ENCODE assay signal across 8 cellular contexts in genomic region chr18:45910405-45911023, GRCh38. TPM values are rescaled to one million over a fixed set of nuclear protein-coding genes. Genes with fewer than 3 reads are reported as not detected.
DNase-seq lines count a peak whose midpoint lies in the region; ATAC-seq and TF ChIP-seq lines count a peak whose summit lies in the region.

No MANE protein-coding gene starts in this region.

- no peak overlapping the region for H3K27ac Mint-ChIP-seq in CD4-positive, CD25-positive, alpha-beta regulatory T cell

- no peaks in the 10 kb centered on the region for H3K27me3 ChIP-seq in CD4-positive, CD25-positive, alpha-beta regulatory T cell (ENCODE audit: control insufficient read depth, insufficient read depth, low read length)
- no peaks in the 10 kb centered on the region for H3K27me3 ChIP-seq in body of pancreas

- H3K27ac ChIP-seq in CD4-positive, CD25-positive, alpha-beta regulatory T cell (ENCODE audit: insufficient read depth, low read length, poor library complexity, severe bottlenecking), result no peak overlapping the region
- no peak overlapping the region for H3K27ac ChIP-seq in body of pancreas

- no peak for TF ChIP-seq POLR2A in body of pancreas (IDR thresholded peaks at IDR 0.05)

- TF ChIP-seq CTCF in body of pancreas (IDR thresholded peaks at IDR 0.05), result peak; percentile 18 to 52 (median 46)

- H3K9me3 Mint-ChIP-seq in CD4-positive, CD25-positive, alpha-beta regulatory T cell, result peaks cover 0 to 2% (median 0%) of the 10 kb centered on the region in 7 donors

- H3K4me3 Mint-ChIP-seq in CD4-positive, CD25-positive, alpha-beta regulatory T cell, result no peak overlapping the region

- intact Hi-C loops in body of pancreas (cut with DNase I) (no loop called here), left colon (cut with DNase I, micrococcal nuclease) (no loop called here)

- H3K36me3 Mint-ChIP-seq in CD4-positive, CD25-positive, alpha-beta regulatory T cell, result peaks cover 65% of the 10 kb centered on the region

- peak; percentile 38 to 77 (median 61) for DNase-seq in CD4-positive, CD25-positive, alpha-beta regulatory T cell
- DNase-seq in M059J (ENCODE audit: low read depth) (peak; percentile 51), UCSD-AML1 (lab: John Stamatoyannopoulos, UW; ENCODE audit: unreplicated experiment) (peak; percentile 26), body of pancreas (peak; percentile 38 to 59 (median 42)), left colon (peak in 1 of 2 donors; percentile 53)
- peak; percentile 24 to 32 (median 29) for DNase-seq in stimulated activated CD4-positive, alpha-beta T cell treated with anti-CD3 and anti-CD28 coated beads, TNF-alpha, amount 100 ng/mL, for 4 hours (ENCODE audit: low read depth in 3 of 3)

- H3K4me3 ChIP-seq in CD4-positive, CD25-positive, alpha-beta regulatory T cell (ENCODE audit: low read depth, low read length), result no peak overlapping the region
- H3K4me3 ChIP-seq in body of pancreas, result no peak overlapping the region

- ATAC-seq in CD4-positive, CD25-positive, alpha-beta regulatory T cell (ENCODE audit: low read depth in 2 of 2), result peak; percentile 74 to 85
- peak; percentile 33 for ATAC-seq in GM19468 (IDR thresholded peaks at IDR 0.05; ENCODE audit: extremely low read depth, unreplicated experiment)
- ATAC-seq in body of pancreas, result peak; percentile 58
- peak; percentile 74 for ATAC-seq in left colon
- ATAC-seq in HG03457 (IDR thresholded peaks at IDR 0.05; ENCODE audit: unreplicated experiment), result no peak

- H3K4me1 ChIP-seq in CD4-positive, CD25-positive, alpha-beta regulatory T cell (ENCODE audit: control insufficient read depth, insufficient read depth, low read length, poor library complexity, severe bottlenecking), result no peaks in the 10 kb centered on the region
- no peaks in the 10 kb centered on the region for H3K4me1 ChIP-seq in body of pancreas

- 42 to 51% methylated on average over 3 to 4 of the region's 4 CpGs for WGBS in body of pancreas, 2 donors

- peaks cover 0 to 5% (median 3%) of the 10 kb centered on the region in 4 donors for H3K4me1 Mint-ChIP-seq in CD4-positive, CD25-positive, alpha-beta regulatory T cell

- H3K9me3 ChIP-seq in CD4-positive, CD25-positive, alpha-beta regulatory T cell (ENCODE audit: control insufficient read depth in 2 of 2, low read length in 2 of 2), result no peaks in the 10 kb centered on the region
- no peaks in the 10 kb centered on the region for H3K9me3 ChIP-seq in body of pancreas

- no peaks in the 10 kb centered on the region for H3K27me3 Mint-ChIP-seq in CD4-positive, CD25-positive, alpha-beta regulatory T cell

- peaks cover 87% of the 10 kb centered on the region for H3K36me3 ChIP-seq in CD4-positive, CD25-positive, alpha-beta regulatory T cell (ENCODE audit: control insufficient read depth, insufficient read depth, low read length)
- peaks cover 0 to 25% of the 10 kb centered on the region in 2 donors for H3K36me3 ChIP-seq in body of pancreas (replicated peaks in 1 of 2; ENCODE audit: insufficient read depth in 1 of 2, low read depth in 2 of 2)

RNA-seq across cellular contexts. Expression of gene EPG5, which starts 56.6 kb away (rescaled TPM):
- total RNA-seq in CD4-positive, CD25-positive, alpha-beta regulatory T cell, result 49.8 TPM
- polyA plus RNA-seq in CD4-positive, CD25-positive, alpha-beta regulatory T cell, result 1 to 10 TPM; 4.1 to 6.0 (median 5.2) TPM
- 15.9 and 29.0 TPM in 2 replicates for total RNA-seq in M059J (2014; rRNA removed; shearing (Covaris generic))
- total RNA-seq in body of pancreas (10 to 100 TPM; 13.2 to 14.5 TPM), left colon (10 to 100 TPM; 18.0 to 21.5 TPM)
